ENCODE assay signal across 28 cellular contexts in the genomic region with DNA sequence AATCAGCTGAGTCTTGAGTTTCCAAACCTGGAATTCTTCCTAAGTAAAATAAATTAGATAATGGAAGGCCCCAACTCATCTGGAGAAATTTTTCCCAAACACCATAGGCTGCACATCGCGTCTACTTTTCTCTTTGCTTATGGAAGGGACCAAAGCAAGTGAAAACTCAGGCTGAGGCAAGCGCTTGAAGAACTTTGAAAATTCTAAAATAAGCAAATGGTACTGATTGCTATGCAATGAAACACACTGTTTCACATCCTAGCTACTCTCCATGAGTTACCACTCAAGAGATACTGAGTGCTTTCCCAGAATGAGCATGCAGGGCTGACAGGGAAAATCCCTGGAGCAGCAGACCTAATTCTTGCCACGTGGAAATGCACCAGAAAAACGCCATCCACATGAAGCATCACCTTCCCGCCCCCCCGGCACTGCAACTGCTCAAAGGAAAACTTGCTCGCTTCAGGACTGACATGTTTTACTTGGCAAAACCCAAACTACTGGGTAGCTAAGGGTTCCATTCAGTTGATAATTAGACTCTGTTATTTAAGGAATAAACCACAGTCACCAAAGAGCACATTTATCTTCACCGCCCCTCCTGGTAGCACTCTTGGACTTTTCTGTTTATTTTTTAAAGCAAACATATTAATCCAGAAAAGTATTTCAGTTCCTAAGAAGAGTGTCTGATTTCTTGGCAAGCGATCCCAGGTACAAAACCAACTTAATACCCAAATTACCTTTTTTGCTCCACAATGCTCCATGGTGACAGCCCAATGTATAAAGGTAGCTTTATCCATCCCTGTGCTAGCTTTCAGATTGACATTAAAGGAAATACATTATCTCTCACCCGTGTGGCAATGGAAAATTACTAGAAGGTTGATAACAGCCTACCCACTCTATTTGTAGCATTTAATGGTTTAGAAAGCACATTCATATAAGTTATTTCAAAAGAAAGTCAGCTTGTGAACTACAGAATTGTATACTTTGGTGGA.
DNase-seq lines count a peak whose midpoint lies in the region; ATAC-seq and TF ChIP-seq lines count a peak whose summit lies in the region.
"Had no signal": no experiment of that assay in that cellular context is flagged by ENCODE, and none has a peak within 500 bp of the region (broad histone marks: within the 10 kb centered on the region; RNA-seq: fewer than 3 reads in every experiment).

No MANE protein-coding gene starts in this region.

- 28 to 39% methylated on average over 8 to 11 of the region's 11 CpGs for WGBS in gastroesophageal sphincter (ENCODE audit: low coverage in 1 of 2), 2 donors

- TF ChIP-seq POLR2A in gastroesophageal sphincter (IDR thresholded peaks at IDR 0.05), result no peak

- H3K9me3 ChIP-seq in right atrium auricular region, result no peaks in the 10 kb centered on the region
- H3K9me3 ChIP-seq in gastroesophageal sphincter, result no peaks in the 10 kb centered on the region
- H3K9me3 ChIP-seq in upper lobe of right lung, result no peaks in the 10 kb centered on the region
- H3K9me3 ChIP-seq in MG63, result no peaks in the 10 kb centered on the region
- H3K9me3 ChIP-seq: gastrocnemius medialis, ovary, thoracic aorta had no signal

- no peak overlapping the region for H3K27ac ChIP-seq in right atrium auricular region
- H3K27ac ChIP-seq in gastroesophageal sphincter, result peak overlapping the region; percentile 20 to 73 (median 65)
- H3K27ac ChIP-seq in upper lobe of right lung, result no peak overlapping the region
- H3K27ac ChIP-seq: brain microvascular endothelial cell, gastrocnemius medialis, ovary, SK-N-MC, thoracic aorta had no signal

- peaks cover 46% of the 10 kb centered on the region for H3K36me3 ChIP-seq in right atrium auricular region
- peaks cover 0 to 52% of the 10 kb centered on the region in 2 donors for H3K36me3 ChIP-seq in gastroesophageal sphincter
- H3K36me3 ChIP-seq in upper lobe of right lung, result peaks cover 44% of the 10 kb centered on the region
- no peaks in the 10 kb centered on the region for H3K36me3 ChIP-seq in MG63
- H3K36me3 ChIP-seq: ovary had no signal

- TF ChIP-seq CTCF in right atrium auricular region (IDR thresholded peaks at IDR 0.05), result no peak
- peak in 2 of 4 experiments; percentile 30 to 46 for TF ChIP-seq CTCF in gastroesophageal sphincter (IDR thresholded peaks at IDR 0.05)
- TF ChIP-seq CTCF in upper lobe of right lung (IDR thresholded peaks at IDR 0.05), result no peak

- ATAC-seq in left ventricle myocardium superior (peak; percentile 48), gastroesophageal sphincter (peak; percentile 65), upper lobe of right lung (peak; percentile 47), GM21390 (IDR thresholded peaks at IDR 0.05; ENCODE audit: unreplicated experiment) (no peak)
- ATAC-seq: activated naive CD8-positive, alpha-beta T cell treated with anti-CD3 and anti-CD28 coated beads, Interleukin-2, amount 50 U/mL, for 24 hours; gastrocnemius medialis; stimulated activated naive CD8-positive, alpha-beta T cell treated with anti-CD3 and anti-CD28 coated beads, Interleukin-15, Interleukin-2, amounts not matched to agents 100 U/mL and 50 U/mL, for 24 hours had no signal

- no peaks in the 10 kb centered on the region for H3K27me3 ChIP-seq in right atrium auricular region
- no peaks in the 10 kb centered on the region for H3K27me3 ChIP-seq in gastroesophageal sphincter
- no peaks in the 10 kb centered on the region for H3K27me3 ChIP-seq in upper lobe of right lung
- no peaks in the 10 kb centered on the region for H3K27me3 ChIP-seq in MG63
- H3K27me3 ChIP-seq: brain microvascular endothelial cell, gastrocnemius medialis, ovary had no signal

- H3K4me1 ChIP-seq in right atrium auricular region (no peaks in the 10 kb centered on the region), gastroesophageal sphincter (peaks cover 0 to 45% (median 7%) of the 10 kb centered on the region in 3 donors), upper lobe of right lung (no peaks in the 10 kb centered on the region)
- H3K4me1 ChIP-seq: gastrocnemius medialis had no signal

- intact Hi-C loops in left ventricle myocardium superior (cut with micrococcal nuclease), result no loop called here
- intact Hi-C loops in upper lobe of right lung (cut with DNase I), result no loop called here

- no peak overlapping the region for H3K4me3 ChIP-seq in right atrium auricular region
- H3K4me3 ChIP-seq in gastroesophageal sphincter, result no peak overlapping the region
- H3K4me3 ChIP-seq in upper lobe of right lung, result no peak overlapping the region
- H3K4me3 ChIP-seq in MG63, result no peak overlapping the region
- H3K4me3 ChIP-seq: gastrocnemius medialis, ovary, SK-N-MC, thoracic aorta had no signal

- DNase-seq in left ventricle myocardium superior (no peak), right atrium auricular region (ENCODE audit: low spot score) (no peak), medulla oblongata (ENCODE audit: extremely low spot score) (peak; percentile 15), upper lobe of right lung (no peak), hepatic stellate cell (ENCODE audit: low spot score) (no peak), MG63 (no peak)
- DNase-seq: activated CD4-positive, alpha-beta T cell treated with anti-CD3 and anti-CD28 coated beads, Interleukin-2, amount 50 U/mL, for 48 hours; activated CD8-positive, alpha-beta memory T cell treated with anti-CD3 and anti-CD28 coated beads, Interleukin-2, amount 50 U/mL, for 4 hours; activated naive CD4-positive, alpha-beta T cell; activated naive CD8-positive, alpha-beta T cell treated with anti-CD3 and anti-CD28 coated beads, Interleukin-2, amount 50 U/mL, for 24 hours; brain microvascular endothelial cell; Calu3; DMS79 treated with DMSO at 0.1 percent for 48 hours; gastrocnemius medialis; GDM1; HCEC 1CT; NCI-H2107; NCI-H446; NCI-H82; nephron progenitor cell; ovary; retina; stimulated activated CD4-positive, alpha-beta T cell treated with anti-CD3 and anti-CD28 coated beads, Interleukin-1b, Interleukin-23, amount 100 ng/mL, for 48 hours; stimulated activated naive CD8-positive, alpha-beta T cell treated with anti-CD3 and anti-CD28 coated beads, Interleukin-15, Interleukin-2, amounts not matched to agents 100 U/mL and 50 U/mL, for 24 hours had no signal

- no peak for TF ChIP-seq EP300 in gastroesophageal sphincter (IDR thresholded peaks at IDR 0.05)

Comparison
In these comparisons a context has a peak if more than half of its experiments do, and no peak if none do; other contexts are left out.
1. H3K27ac ChIP-seq: peak in gastroesophageal sphincter (4 of 4); none in right atrium auricular region (0 of 2) and upper lobe of right lung (single experiment).